9 cellular contexts compared by ENCODE assay signal in genomic region chr1:206933333-206933945, GRCh38. TPM values are rescaled to one million over a fixed set of nuclear protein-coding genes. Genes with fewer than 3 reads are reported as not detected.
DNase-seq lines count a peak whose midpoint lies in the region; ATAC-seq and TF ChIP-seq lines count a peak whose summit lies in the region.
"Had no signal": no experiment of that assay in that cellular context is flagged by ENCODE, and none has a peak within 500 bp of the region (broad histone marks: within the 10 kb centered on the region; RNA-seq: fewer than 3 reads in every experiment).

No MANE protein-coding gene starts in this region.

- no peaks in the 10 kb centered on the region for H3K36me3 Mint-ChIP-seq in activated T-cell treated with anti-CD3 and anti-CD28 coated beads, Interleukin-2, amount 50 U/mL, for 72 hours (ENCODE audit: insufficient read depth in 2 of 2)

- peak; percentile 25 for DNase-seq in NK-92 treated with Interleukin-12 subunit alpha and Interleukin-12 subunit beta, amount 100 ng/mL, for 24 hours (lab: John Stamatoyannopoulos, UW)
- peak; percentile 76 to 82 for DNase-seq in activated T-cell treated with anti-CD3 and anti-CD28 coated beads, Interleukin-2, amount 50 U/mL, for 72 hours
- peak; percentile 57 for DNase-seq in left ventricle myocardium superior
- DNase-seq in stimulated activated CD8-positive, alpha-beta memory T cell treated with anti-CD3 and anti-CD28 coated beads, Interleukin-12 subunit alpha, Interleukin-12 subunit beta, amount 100 ng/mL, for 24 hours (ENCODE audit: extremely low read depth), result peak; percentile 39
- DNase-seq in D341Med (ENCODE audit: low spot score), result no peak
- no peak for DNase-seq in suprapubic skin (ENCODE audit: low spot score in 2 of 2)

- intact Hi-C loops in left ventricle myocardium superior (cut with micrococcal nuclease), result no loop called here

- H3K4me3 ChIP-seq in suprapubic skin, result no peak overlapping the region
- H3K4me3 ChIP-seq: skin epidermis had no signal

- peak; percentile 6 for TF ChIP-seq CTCF in GM12801 (IDR thresholded peaks at IDR 0.05; ENCODE audit: extremely low read depth, insufficient read length)
- peak in 1 of 2 donors; percentile 19 for TF ChIP-seq CTCF in suprapubic skin (IDR thresholded peaks at IDR 0.05)

- 81% methylated on average over 8 of the region's 8 CpGs for WGBS in suprapubic skin

- H3K9me3 Mint-ChIP-seq in activated T-cell treated with anti-CD3 and anti-CD28 coated beads, Interleukin-2, amount 50 U/mL, for 72 hours, result no peaks in the 10 kb centered on the region

- TF ChIP-seq EP300 in suprapubic skin (IDR thresholded peaks at IDR 0.05), result no peak

- peak; percentile 54 for ATAC-seq in activated T-cell treated with anti-CD3 and anti-CD28 coated beads, Interleukin-2, amount 50 U/mL, for 72 hours (replicated peaks in 1 of 2)
- no peak for ATAC-seq in left ventricle myocardium superior
- ATAC-seq in GM19328 (IDR thresholded peaks at IDR 0.05; ENCODE audit: unreplicated experiment), result no peak

- H3K27ac Mint-ChIP-seq in activated T-cell treated with anti-CD3 and anti-CD28 coated beads, Interleukin-2, amount 50 U/mL, for 72 hours, result no peak overlapping the region

- H3K4me1 ChIP-seq in suprapubic skin, result no peaks in the 10 kb centered on the region

- no peaks in the 10 kb centered on the region for H3K27me3 Mint-ChIP-seq in activated T-cell treated with anti-CD3 and anti-CD28 coated beads, Interleukin-2, amount 50 U/mL, for 72 hours (ENCODE audit: low read depth)

- H3K27ac ChIP-seq in suprapubic skin, result no peak overlapping the region
- H3K27ac ChIP-seq: skin epidermis had no signal

- no peaks in the 10 kb centered on the region for H3K36me3 ChIP-seq in suprapubic skin

- TF ChIP-seq POLR2A in suprapubic skin (IDR thresholded peaks at IDR 0.05), result no peak

- no peaks in the 10 kb centered on the region for H3K27me3 ChIP-seq in suprapubic skin

- peaks cover 42% of the 10 kb centered on the region for H3K4me1 Mint-ChIP-seq in activated T-cell treated with anti-CD3 and anti-CD28 coated beads, Interleukin-2, amount 50 U/mL, for 72 hours (ENCODE audit: low read depth)

- no peaks in the 10 kb centered on the region for H3K9me3 ChIP-seq in suprapubic skin

- no peak overlapping the region for H3K4me3 Mint-ChIP-seq in activated T-cell treated with anti-CD3 and anti-CD28 coated beads, Interleukin-2, amount 50 U/mL, for 72 hours

RNA-seq across cellular contexts. Expression of gene FCMR, which starts 11.7 kb away (rescaled TPM):
- 10 to 100 TPM; 47.3 to 50.3 TPM for total RNA-seq in activated T-cell treated with anti-CD3 and anti-CD28 coated beads, Interleukin-2, amount 50 U/mL, for 72 hours
- total RNA-seq in left ventricle myocardium superior (6.2 TPM), suprapubic skin (1 to 10 TPM in 3 of 4 donors, under 1 TPM in 1; 0.39 to 2.9 (median 2.2) TPM)

RNA-seq across cellular contexts. Expression of gene PIGR, which starts 12.8 kb away (rescaled TPM):
- under 1 TPM in 1 of 2 donors, not detected in 1; 0.12 TPM for total RNA-seq in activated T-cell treated with anti-CD3 and anti-CD28 coated beads, Interleukin-2, amount 50 U/mL, for 72 hours
- not detected for total RNA-seq in left ventricle myocardium superior
- total RNA-seq in suprapubic skin, result 1 to 10 TPM in 3 of 4 donors, under 1 TPM in 1; 0.49 to 6.4 (median 2.3) TPM

RNA-seq across cellular contexts. Expression of gene IL24, which starts 36.2 kb away (rescaled TPM):
- 1 to 10 TPM; 3.9 to 5.2 TPM for total RNA-seq in activated T-cell treated with anti-CD3 and anti-CD28 coated beads, Interleukin-2, amount 50 U/mL, for 72 hours
- total RNA-seq in left ventricle myocardium superior (not detected), suprapubic skin (not detected)

RNA-seq across cellular contexts. Expression of gene FCAMR, which starts 36.8 kb away (rescaled TPM):
- not detected for total RNA-seq in activated T-cell treated with anti-CD3 and anti-CD28 coated beads, Interleukin-2, amount 50 U/mL, for 72 hours
- total RNA-seq in left ventricle myocardium superior (not detected), suprapubic skin (not detected)

Comparison
In these comparisons a context has a peak if more than half of its experiments do, and no peak if none do; other contexts are left out.
1. DNase-seq: peak in NK-92 treated with Interleukin-12 subunit alpha and Interleukin-12 subunit beta, amount 100 ng/mL, for 24 hours (single experiment), activated T-cell treated with anti-CD3 and anti-CD28 coated beads, Interleukin-2, amount 50 U/mL, for 72 hours (2 of 2), left ventricle myocardium superior (single experiment) and stimulated activated CD8-positive, alpha-beta memory T cell treated with anti-CD3 and anti-CD28 coated beads, Interleukin-12 subunit alpha, Interleukin-12 subunit beta, amount 100 ng/mL, for 24 hours (single experiment); none in D341Med (single experiment) and suprapubic skin (0 of 2).
2. ATAC-seq: peak in activated T-cell treated with anti-CD3 and anti-CD28 coated beads, Interleukin-2, amount 50 U/mL, for 72 hours (2 of 2); none in left ventricle myocardium superior (single experiment) and GM19328 (single experiment).